Comparison of ENCODE assay signal across 10 cellular contexts in genomic region chr20:29689411-29690225, GRCh38.
DNase-seq lines count a peak whose midpoint lies in the region; ATAC-seq and TF ChIP-seq lines count a peak whose summit lies in the region.
"Had no signal": no experiment of that assay in that cellular context is flagged by ENCODE, and none has a peak within 500 bp of the region (broad histone marks: within the 10 kb centered on the region; RNA-seq: fewer than 3 reads in every experiment).

No MANE protein-coding gene starts in this region.

- no peaks in the 10 kb centered on the region for H3K9me2 ChIP-seq in MM.1S (replicated peaks; ENCODE audit: insufficient read depth, low read length)

- no peak for TF ChIP-seq POLR2A in uterus (IDR thresholded peaks at IDR 0.05)

- no peak overlapping the region for H3K4me3 ChIP-seq in naive thymus-derived CD4-positive, alpha-beta T cell (ENCODE audit: low read length)
- H3K4me3 ChIP-seq in uterus (no peak overlapping the region), MM.1S (ENCODE audit: low read length) (no peak overlapping the region)

- no peaks in the 10 kb centered on the region for H3K79me2 ChIP-seq in MM.1S (ENCODE audit: low read length)

- no peaks in the 10 kb centered on the region for H3K9me3 ChIP-seq in naive thymus-derived CD4-positive, alpha-beta T cell (ENCODE audit: control insufficient read depth in 2 of 3, low read length in 3 of 3)
- no peaks in the 10 kb centered on the region for H3K9me3 ChIP-seq in uterus
- H3K9me3 ChIP-seq in MM.1S (replicated peaks; ENCODE audit: insufficient read depth, low read length): no peaks in the 10 kb centered on the region

- no peak overlapping the region for H3K4me2 ChIP-seq in MM.1S (ENCODE audit: low read depth, low read length)

- DNase-seq in DMS114 treated with DMSO at 0.1 percent for 48 hours (lab: John Stamatoyannopoulos, UW; ENCODE audit: unreplicated experiment) (peak; percentile 1), NCI-H1694 (lab: John Stamatoyannopoulos, UW) (peak; percentile 69), uterus (no peak), MM.1S (no peak), putamen (ENCODE audit: low spot score) (no peak)
- peak; percentile 0 for DNase-seq in activated CD8-positive, alpha-beta memory T cell treated with anti-CD3 and anti-CD28 coated beads, Interleukin-2, amount 50 U/mL, for 1 hour (ENCODE audit: extremely low read depth)
- DNase-seq in naive thymus-derived CD4-positive, alpha-beta T cell: peak in 4 of 9 donors; percentile 15 to 64 (median 24)
- no peak for DNase-seq in stimulated activated naive CD4-positive, alpha-beta T cell (lab: John Stamatoyannopoulos, UW)
- DNase-seq: NCI-H526 had no signal

- H3K9ac ChIP-seq in MM.1S (ENCODE audit: low read length): no peak overlapping the region

- peak overlapping the region in 1 of 9 donors; percentile 17 for H3K27ac Mint-ChIP-seq in naive thymus-derived CD4-positive, alpha-beta T cell
- H3K27ac Mint-ChIP-seq: natural killer cell treated with Interleukin-12 subunit alpha and Interleukin-12 subunit beta and Interleukin-15 and Interleukin-18, amount 100 ng/mL, for 72 hours had no signal

- H3K4me3 Mint-ChIP-seq in naive thymus-derived CD4-positive, alpha-beta T cell: peak overlapping the region in 4 of 10 donors; percentile 38 to 60 (median 44)
- H3K4me3 Mint-ChIP-seq: natural killer cell treated with Interleukin-12 subunit alpha and Interleukin-12 subunit beta and Interleukin-15 and Interleukin-18, amount 100 ng/mL, for 72 hours had no signal

- POLR2A ChIA-PET in naive thymus-derived CD4-positive, alpha-beta T cell (lab: Charles Lee): no interaction called here

- peaks cover 0 to 3% (median 0%) of the 10 kb centered on the region in 5 donors for H3K36me3 Mint-ChIP-seq in naive thymus-derived CD4-positive, alpha-beta T cell

- H4K20me1 ChIP-seq in MM.1S (ENCODE audit: insufficient read depth, low read length): no peaks in the 10 kb centered on the region

- intact Hi-C loops in naive thymus-derived CD4-positive, alpha-beta T cell (cut with micrococcal nuclease): no loop called here
- intact Hi-C loops in uterus (cut with DNase I; ENCODE audit: low total_unique reads): no loop called here

- H3K36me3 ChIP-seq in naive thymus-derived CD4-positive, alpha-beta T cell (ENCODE audit: control insufficient read depth in 2 of 3, insufficient read depth in 3 of 3, low read length in 3 of 3): no peaks in the 10 kb centered on the region
- H3K36me3 ChIP-seq in uterus (no peaks in the 10 kb centered on the region), MM.1S (replicated peaks; ENCODE audit: insufficient read depth, low read length) (no peaks in the 10 kb centered on the region)

- CTCF ChIA-PET in naive thymus-derived CD4-positive, alpha-beta T cell (lab: Charles Lee): no interaction called here

- no peak overlapping the region for H3K27ac ChIP-seq in naive thymus-derived CD4-positive, alpha-beta T cell (ENCODE audit: low read depth, low read length)
- no peak overlapping the region for H3K27ac ChIP-seq in uterus
- H3K27ac ChIP-seq in MM.1S (ENCODE audit: low read length): no peak overlapping the region

- peaks cover 0 to 23% (median 9%) of the 10 kb centered on the region in 11 donors for H3K9me3 Mint-ChIP-seq in naive thymus-derived CD4-positive, alpha-beta T cell

- H2AFZ ChIP-seq in MM.1S (ENCODE audit: low read length): no peak overlapping the region

- no peaks in the 10 kb centered on the region for H3K4me1 ChIP-seq in naive thymus-derived CD4-positive, alpha-beta T cell (ENCODE audit: control insufficient read depth in 2 of 2, insufficient read depth in 2 of 2, low read length in 2 of 2)
- H3K4me1 ChIP-seq in uterus (no peaks in the 10 kb centered on the region), MM.1S (ENCODE audit: low read length) (no peaks in the 10 kb centered on the region)

- no peaks in the 10 kb centered on the region for H3K27me3 ChIP-seq in naive thymus-derived CD4-positive, alpha-beta T cell (ENCODE audit: control insufficient read depth in 2 of 2, insufficient read depth in 2 of 2, low read length in 2 of 2)
- no peaks in the 10 kb centered on the region for H3K27me3 ChIP-seq in uterus
- no peaks in the 10 kb centered on the region for H3K27me3 ChIP-seq in MM.1S (replicated peaks; ENCODE audit: insufficient read depth, low read length)

- H3F3A ChIP-seq in MM.1S (ENCODE audit: insufficient read depth, low read length): no peaks in the 10 kb centered on the region

- ATAC-seq in naive thymus-derived CD4-positive, alpha-beta T cell: peak; percentile 46
- ATAC-seq: natural killer cell treated with Interleukin-12 subunit alpha and Interleukin-12 subunit beta and Interleukin-15 and Interleukin-18, amount 100 ng/mL, for 72 hours had no signal

- H3K4me1 Mint-ChIP-seq in naive thymus-derived CD4-positive, alpha-beta T cell: peaks cover 0 to 7% (median 0%) of the 10 kb centered on the region in 7 donors

- no peaks in the 10 kb centered on the region for H3K27me3 Mint-ChIP-seq in naive thymus-derived CD4-positive, alpha-beta T cell
- H3K27me3 Mint-ChIP-seq: natural killer cell treated with Interleukin-12 subunit alpha and Interleukin-12 subunit beta and Interleukin-15 and Interleukin-18, amount 100 ng/mL, for 72 hours had no signal

- TF ChIP-seq CTCF in uterus (IDR thresholded peaks at IDR 0.05): no peak
- TF ChIP-seq CTCF in MM.1S (IDR thresholded peaks at IDR 0.05; ENCODE audit: low read length): no peak

Comparison
In these comparisons a context has a peak if more than half of its experiments do, and no peak if none do; other contexts are left out.
1. DNase-seq: peak in DMS114 treated with DMSO at 0.1 percent for 48 hours (single experiment), NCI-H1694 (single experiment) and activated CD8-positive, alpha-beta memory T cell treated with anti-CD3 and anti-CD28 coated beads, Interleukin-2, amount 50 U/mL, for 1 hour (single experiment); none in uterus (0 of 2), MM.1S (single experiment), stimulated activated naive CD4-positive, alpha-beta T cell (0 of 6) and putamen (single experiment).